In the genomic region with DNA sequence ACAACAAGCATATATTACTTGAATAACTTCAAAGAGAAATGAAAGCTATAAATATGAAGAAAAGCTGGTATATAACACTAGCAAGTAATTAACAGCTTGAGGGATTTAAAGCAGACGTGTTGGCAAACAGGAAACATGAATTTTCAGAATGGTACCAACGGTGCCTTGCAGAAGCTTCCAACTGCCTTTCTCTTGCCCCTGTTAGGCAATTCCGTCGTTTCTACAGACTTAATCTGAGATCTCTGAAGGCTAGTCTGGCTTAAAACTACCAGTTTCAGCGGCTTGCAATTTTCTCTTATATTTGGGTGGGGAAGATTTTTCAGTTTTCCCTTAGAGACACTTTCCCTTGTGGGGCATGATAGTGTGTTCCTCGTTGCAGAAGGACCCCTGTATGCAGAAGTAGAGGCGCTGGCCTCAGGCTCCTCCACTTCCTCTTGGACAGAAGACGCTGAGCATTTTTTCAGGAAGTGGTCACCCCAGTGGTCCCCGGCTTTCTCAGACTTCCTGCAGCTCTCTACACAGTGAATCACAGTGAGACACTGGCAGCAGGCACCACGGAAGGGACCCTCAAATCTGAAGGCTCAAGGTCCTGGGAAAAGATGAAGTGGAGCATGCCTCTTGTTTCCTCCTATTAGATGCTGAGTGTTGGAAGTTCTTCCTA, we compare ENCODE assay signal across 9 cellular contexts. TPM values are rescaled to one million over a fixed set of nuclear protein-coding genes. Genes with fewer than 3 reads are reported as not detected.
A peak's percentile ranks its signal among the peaks of the same experiment; 100 is the strongest.
DNase-seq lines count a peak whose midpoint lies in the region; ATAC-seq and TF ChIP-seq lines count a peak whose summit lies in the region.
"Had no signal": no experiment of that assay in that cellular context is flagged by ENCODE, and none has a peak within 500 bp of the region (broad histone marks: within the 10 kb centered on the region; RNA-seq: fewer than 3 reads in every experiment).

No MANE protein-coding gene starts in this region.

- H3K36me3 Mint-ChIP-seq in activated CD8-positive, alpha-beta T cell treated with anti-CD3 and anti-CD28 coated beads, Interleukin-2, amount 10 ng/mL, durations not matched to agents 7 days and 5 days (ENCODE audit: low read depth): no peaks in the 10 kb centered on the region
- no peaks in the 10 kb centered on the region for H3K36me3 Mint-ChIP-seq in stimulated activated naive B cell treated with anti-CD40 and anti-IgM and Interleukin-4, amounts not matched to agents 10 μg/mL and 1 μg/mL and 100 μg/mL, for 72 hours
- H3K36me3 Mint-ChIP-seq in Caco-2 (ENCODE audit: insufficient read depth, unreplicated experiment): no peaks in the 10 kb centered on the region
- H3K36me3 Mint-ChIP-seq in glutamatergic neuron (ENCODE audit: unreplicated experiment): peaks cover 6% of the 10 kb centered on the region

- TF ChIP-seq CTCF in Caco-2 (IDR thresholded peaks at IDR 0.05; ENCODE audit: insufficient read depth in 1 of 2, low read depth in 1 of 2, low read length in 1 of 2, severe bottlenecking in 1 of 2, unreplicated experiment in 1 of 2) (no peak), esophagus squamous epithelium (IDR thresholded peaks at IDR 0.05) (no peak), glutamatergic neuron (IDR thresholded peaks at IDR 0.05; ENCODE audit: partially characterized antibody, unreplicated experiment) (no peak), lower leg skin (IDR thresholded peaks at IDR 0.05) (no peak)

- H3K4me1 ChIP-seq in Caco-2: no peaks in the 10 kb centered on the region
- peaks cover 0 to 33% (median 8%) of the 10 kb centered on the region in 3 donors for H3K4me1 ChIP-seq in esophagus squamous epithelium

- H3K9me3 Mint-ChIP-seq in activated CD8-positive, alpha-beta T cell treated with anti-CD3 and anti-CD28 coated beads, Interleukin-2, amount 10 ng/mL, durations not matched to agents 7 days and 5 days (ENCODE audit: insufficient read depth): peaks cover 4% of the 10 kb centered on the region
- peaks cover 2 to 5% of the 10 kb centered on the region in 2 donors for H3K9me3 Mint-ChIP-seq in stimulated activated naive B cell treated with anti-CD40 and anti-IgM and Interleukin-4, amounts not matched to agents 10 μg/mL and 1 μg/mL and 100 μg/mL, for 72 hours
- H3K9me3 Mint-ChIP-seq in Caco-2 (ENCODE audit: unreplicated experiment) (no peaks in the 10 kb centered on the region), glutamatergic neuron (ENCODE audit: unreplicated experiment) (peaks cover 11% of the 10 kb centered on the region)

- no peak for TF ChIP-seq POLR2A in esophagus squamous epithelium (IDR thresholded peaks at IDR 0.05)
- TF ChIP-seq POLR2A in lower leg skin (IDR thresholded peaks at IDR 0.05): no peak

- no peak overlapping the region for H3K27ac ChIP-seq in esophagus squamous epithelium

- no TSS peak for BruUV-seq in Caco-2 (replicated peaks; lab: Mats Ljungman, UMichigan)

- WGBS in esophagus squamous epithelium, 2 donors: 39 to 51% methylated on average over 6 to 8 of the region's 10 CpGs
- WGBS in lower leg skin, 2 donors: 56 to 58% methylated on average over 10 of the region's 10 CpGs

- intact Hi-C loops in Caco-2 (cut with micrococcal nuclease; ENCODE audit: unreplicated experiment): no loop called here
- intact Hi-C loops in esophagus squamous epithelium (cut with DNase I): no loop called here
- intact Hi-C loops in lower leg skin (cut with DNase I; ENCODE audit: low total_unique reads): no loop called here

- H3K9me3 ChIP-seq in Caco-2 (no peaks in the 10 kb centered on the region), esophagus squamous epithelium (no peaks in the 10 kb centered on the region)

- no peak overlapping the region for H3K4me3 ChIP-seq in Caco-2 (ENCODE audit: low read depth, low read length)
- no peak overlapping the region for H3K4me3 ChIP-seq in esophagus squamous epithelium
- no peak overlapping the region for H3K4me3 ChIP-seq in lower leg skin (ENCODE audit: low read depth, poor library complexity, severe bottlenecking)

- peaks cover 36% of the 10 kb centered on the region for H3K4me1 Mint-ChIP-seq in activated CD8-positive, alpha-beta T cell treated with anti-CD3 and anti-CD28 coated beads, Interleukin-2, amount 10 ng/mL, durations not matched to agents 7 days and 5 days (ENCODE audit: low read depth)
- H3K4me1 Mint-ChIP-seq in stimulated activated naive B cell treated with anti-CD40 and anti-IgM and Interleukin-4, amounts not matched to agents 10 μg/mL and 1 μg/mL and 100 μg/mL, for 72 hours: peaks cover 11 to 29% of the 10 kb centered on the region in 2 donors
- H3K4me1 Mint-ChIP-seq in Caco-2 (ENCODE audit: low read depth, unreplicated experiment): no peaks in the 10 kb centered on the region
- H3K4me1 Mint-ChIP-seq in glutamatergic neuron (ENCODE audit: low read depth, unreplicated experiment): peaks cover 11% of the 10 kb centered on the region
- H3K4me1 Mint-ChIP-seq: endodermal cell had no signal

- H3K27me3 Mint-ChIP-seq in activated CD8-positive, alpha-beta T cell treated with anti-CD3 and anti-CD28 coated beads, Interleukin-2, amount 10 ng/mL, durations not matched to agents 7 days and 5 days (ENCODE audit: low read depth): no peaks in the 10 kb centered on the region
- H3K27me3 Mint-ChIP-seq in stimulated activated naive B cell treated with anti-CD40 and anti-IgM and Interleukin-4, amounts not matched to agents 10 μg/mL and 1 μg/mL and 100 μg/mL, for 72 hours: no peaks in the 10 kb centered on the region
- H3K27me3 Mint-ChIP-seq in Caco-2 (ENCODE audit: insufficient read depth, unreplicated experiment) (no peaks in the 10 kb centered on the region), glutamatergic neuron (ENCODE audit: unreplicated experiment) (peaks cover 4% of the 10 kb centered on the region)

- H3K36me3 ChIP-seq in Caco-2 (ENCODE audit: control insufficient read depth, insufficient read depth, low read length) (no peaks in the 10 kb centered on the region), esophagus squamous epithelium (no peaks in the 10 kb centered on the region)

- POLR2A ChIA-PET in activated CD8-positive, alpha-beta T cell treated with anti-CD3 and anti-CD28 coated beads, Interleukin-2, amount 10 ng/mL, durations not matched to agents 7 days and 5 days (lab: Charles Lee): interaction anchor here (0.7 kb wide), 1 partner anchor 904 kb away, joined by 3 read pairs; no protein-coding TSS in a partner anchor
- POLR2A ChIA-PET in Caco-2 (lab: Charles Lee): no interaction called here

- CTCF ChIA-PET in activated CD8-positive, alpha-beta T cell treated with anti-CD3 and anti-CD28 coated beads, Interleukin-2, amount 10 ng/mL, durations not matched to agents 7 days and 5 days (lab: Charles Lee): interaction anchor here (1.2 to 1.7 kb wide), 3 partner anchors 31 to 57 kb away, joined by 3 to 7 read pairs (median 5); no protein-coding TSS in a partner anchor
- CTCF ChIA-PET in Caco-2 (lab: Charles Lee): no interaction called here

- H3K27me3 ChIP-seq in Caco-2 (replicated peaks; ENCODE audit: control insufficient read depth, insufficient read depth, low read length) (no peaks in the 10 kb centered on the region), esophagus squamous epithelium (no peaks in the 10 kb centered on the region)

- ATAC-seq in GM19351 (IDR thresholded peaks at IDR 0.05; ENCODE audit: unreplicated experiment) (peak; percentile 88), HG03460 (IDR thresholded peaks at IDR 0.05; ENCODE audit: unreplicated experiment) (peak; percentile 93)
- peak; percentile 89 for ATAC-seq in activated CD8-positive, alpha-beta T cell treated with anti-CD3 and anti-CD28 coated beads, Interleukin-2, amount 10 ng/mL, durations not matched to agents 7 days and 5 days
- peak; percentile 90 to 96 for ATAC-seq in stimulated activated naive B cell treated with anti-CD40 and anti-IgM and Interleukin-4, amounts not matched to agents 10 μg/mL and 1 μg/mL and 100 μg/mL, for 72 hours (replicated peaks)

- DNase-seq in activated CD8-positive, alpha-beta T cell treated with anti-CD3 and anti-CD28 coated beads, Interleukin-2, amount 10 ng/mL, durations not matched to agents 7 days and 5 days: peak; percentile 46
- DNase-seq in stimulated activated naive B cell treated with anti-CD40 and anti-IgM and Interleukin-4, amounts not matched to agents 10 μg/mL and 1 μg/mL and 100 μg/mL, for 72 hours: peak; percentile 18
- no peak for DNase-seq in Caco-2
- no peak for DNase-seq in esophagus squamous epithelium (lab: John Stamatoyannopoulos, UW)
- no peak for DNase-seq in glutamatergic neuron
- no peak for DNase-seq in lower leg skin (ENCODE audit: low spot score in 2 of 2)
- DNase-seq: endodermal cell had no signal

- H3K4me3 Mint-ChIP-seq in activated CD8-positive, alpha-beta T cell treated with anti-CD3 and anti-CD28 coated beads, Interleukin-2, amount 10 ng/mL, durations not matched to agents 7 days and 5 days: peak overlapping the region; percentile 22
- peak overlapping the region; percentile 59 to 72 for H3K4me3 Mint-ChIP-seq in stimulated activated naive B cell treated with anti-CD40 and anti-IgM and Interleukin-4, amounts not matched to agents 10 μg/mL and 1 μg/mL and 100 μg/mL, for 72 hours
- H3K4me3 Mint-ChIP-seq in Caco-2 (ENCODE audit: unreplicated experiment): no peak overlapping the region
- H3K4me3 Mint-ChIP-seq in glutamatergic neuron (ENCODE audit: unreplicated experiment): no peak overlapping the region
- H3K4me3 Mint-ChIP-seq: endodermal cell had no signal

- peak overlapping the region; percentile 8 for H3K27ac Mint-ChIP-seq in activated CD8-positive, alpha-beta T cell treated with anti-CD3 and anti-CD28 coated beads, Interleukin-2, amount 10 ng/mL, durations not matched to agents 7 days and 5 days
- H3K27ac Mint-ChIP-seq in stimulated activated naive B cell treated with anti-CD40 and anti-IgM and Interleukin-4, amounts not matched to agents 10 μg/mL and 1 μg/mL and 100 μg/mL, for 72 hours: peak overlapping the region; percentile 65
- H3K27ac Mint-ChIP-seq in Caco-2 (ENCODE audit: unreplicated experiment) (no peak overlapping the region), glutamatergic neuron (ENCODE audit: unreplicated experiment) (no peak overlapping the region)
- H3K27ac Mint-ChIP-seq: endodermal cell had no signal

RNA-seq across cellular contexts. Expression of gene SLC16A14, which starts 56.2 kb away (rescaled TPM):
- total RNA-seq in activated CD8-positive, alpha-beta T cell treated with anti-CD3 and anti-CD28 coated beads, Interleukin-2, amount 10 ng/mL, durations not matched to agents 7 days and 5 days: under 1 TPM; 0.61 to 0.63 TPM
- total RNA-seq in Caco-2 (2022) (0.19 TPM in 1 of 2 replicates, not detected in the other), esophagus squamous epithelium (1 to 10 TPM; 1.9 to 7.5 (median 4.9) TPM), glutamatergic neuron (ENCODE audit: unreplicated experiment) (4.4 TPM), lower leg skin (1 to 10 TPM; 5.2 to 9.9 (median 7.9) TPM)

Comparison
In these comparisons a context has a peak if more than half of its experiments do, and no peak if none do; other contexts are left out.
1. DNase-seq: peak in activated CD8-positive, alpha-beta T cell treated with anti-CD3 and anti-CD28 coated beads, Interleukin-2, amount 10 ng/mL, durations not matched to agents 7 days and 5 days (single experiment) and stimulated activated naive B cell treated with anti-CD40 and anti-IgM and Interleukin-4, amounts not matched to agents 10 μg/mL and 1 μg/mL and 100 μg/mL, for 72 hours (single experiment); none in Caco-2 (0 of 2), esophagus squamous epithelium (single experiment), glutamatergic neuron (single experiment) and lower leg skin (0 of 2).
2. H3K27ac Mint-ChIP-seq: peak in activated CD8-positive, alpha-beta T cell treated with anti-CD3 and anti-CD28 coated beads, Interleukin-2, amount 10 ng/mL, durations not matched to agents 7 days and 5 days (single experiment) and stimulated activated naive B cell treated with anti-CD40 and anti-IgM and Interleukin-4, amounts not matched to agents 10 μg/mL and 1 μg/mL and 100 μg/mL, for 72 hours (single experiment); none in Caco-2 (single experiment) and glutamatergic neuron (single experiment).
3. H3K4me3 Mint-ChIP-seq: peak in activated CD8-positive, alpha-beta T cell treated with anti-CD3 and anti-CD28 coated beads, Interleukin-2, amount 10 ng/mL, durations not matched to agents 7 days and 5 days (single experiment) and stimulated activated naive B cell treated with anti-CD40 and anti-IgM and Interleukin-4, amounts not matched to agents 10 μg/mL and 1 μg/mL and 100 μg/mL, for 72 hours (2 of 2); none in Caco-2 (single experiment) and glutamatergic neuron (single experiment).
4. Peak in every context shown above with its lines, with median percentiles within 50 percentile points of each other: ATAC-seq.